In the genomic region with DNA sequence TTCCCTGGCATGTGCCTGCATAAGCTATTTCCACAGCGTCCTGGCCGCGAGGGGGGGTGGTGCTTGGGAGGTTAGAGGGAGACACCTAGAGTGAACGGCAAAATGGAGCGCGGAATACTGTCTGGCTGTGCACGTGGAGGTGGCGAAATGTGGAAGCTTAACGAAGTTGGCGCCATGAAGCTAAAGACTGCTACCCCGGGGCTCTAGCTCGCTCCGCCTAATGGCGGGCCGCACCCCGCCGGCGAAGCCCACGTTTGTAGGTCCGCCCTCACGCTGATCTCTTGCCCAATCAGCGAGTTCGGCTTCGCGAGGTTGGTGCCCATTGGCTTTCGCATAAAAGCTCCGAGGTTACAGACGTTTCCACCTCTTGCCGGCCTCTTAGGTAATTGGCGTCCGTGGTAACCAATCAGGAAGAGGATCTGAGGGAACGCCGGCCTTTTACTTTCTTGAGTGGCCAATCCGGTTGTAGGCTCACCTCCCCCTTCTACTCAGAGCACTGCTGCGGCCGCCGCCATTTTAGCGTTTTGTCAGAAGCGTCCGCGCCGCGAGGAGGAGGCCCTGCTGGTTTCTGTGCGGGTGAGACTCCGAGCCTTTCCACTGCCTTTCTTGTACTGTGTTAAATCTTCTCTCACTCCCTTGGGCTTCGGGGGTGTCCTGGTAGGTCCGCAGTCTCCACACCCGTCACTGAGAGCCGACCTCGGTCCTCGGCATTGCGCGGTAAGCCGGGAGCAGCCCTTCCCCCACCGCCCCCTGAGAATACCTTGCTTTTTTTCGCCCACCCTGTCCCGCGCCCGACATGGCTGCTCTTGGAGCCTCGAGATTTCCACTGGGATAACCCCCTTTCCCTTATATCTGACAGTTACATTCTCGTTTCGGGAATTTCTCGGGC, we compare ENCODE assay signal across 1 cellular context.
A peak's percentile ranks its signal among the peaks of the same experiment; 100 is the strongest.
TF ChIP-seq lines count a peak whose summit lies in the region.

A gene with protein sequence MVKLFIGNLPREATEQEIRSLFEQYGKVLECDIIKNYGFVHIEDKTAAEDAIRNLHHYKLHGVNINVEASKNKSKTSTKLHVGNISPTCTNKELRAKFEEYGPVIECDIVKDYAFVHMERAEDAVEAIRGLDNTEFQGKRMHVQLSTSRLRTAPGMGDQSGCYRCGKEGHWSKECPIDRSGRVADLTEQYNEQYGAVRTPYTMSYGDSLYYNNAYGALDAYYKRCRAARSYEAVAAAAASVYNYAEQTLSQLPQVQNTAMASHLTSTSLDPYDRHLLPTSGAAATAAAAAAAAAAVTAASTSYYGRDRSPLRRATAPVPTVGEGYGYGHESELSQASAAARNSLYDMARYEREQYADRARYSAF (plus strand): TSS at position 527 of the 889 bp plus-strand sequence. CDS start 1,009 bp downstream, outside the sequence.

TF ChIP-seq in GM12878, 131 proteins besides CTCF, POLR2A, EP300 and RAD21 (continued from another document and continues in another):
- TF ChIP-seq, protein P1, sequence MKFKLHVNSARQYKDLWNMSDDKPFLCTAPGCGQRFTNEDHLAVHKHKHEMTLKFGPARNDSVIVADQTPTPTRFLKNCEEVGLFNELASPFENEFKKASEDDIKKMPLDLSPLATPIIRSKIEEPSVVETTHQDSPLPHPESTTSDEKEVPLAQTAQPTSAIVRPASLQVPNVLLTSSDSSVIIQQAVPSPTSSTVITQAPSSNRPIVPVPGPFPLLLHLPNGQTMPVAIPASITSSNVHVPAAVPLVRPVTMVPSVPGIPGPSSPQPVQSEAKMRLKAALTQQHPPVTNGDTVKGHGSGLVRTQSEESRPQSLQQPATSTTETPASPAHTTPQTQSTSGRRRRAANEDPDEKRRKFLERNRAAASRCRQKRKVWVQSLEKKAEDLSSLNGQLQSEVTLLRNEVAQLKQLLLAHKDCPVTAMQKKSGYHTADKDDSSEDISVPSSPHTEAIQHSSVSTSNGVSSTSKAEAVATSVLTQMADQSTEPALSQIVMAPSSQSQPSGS (IDR thresholded peaks at IDR 0.05; ENCODE audit: low read length): peak; percentile 37; the same call in 1 of the 2 replicates
- TF ChIP-seq TAF1 (IDR thresholded peaks at IDR 0.05; ENCODE audit: borderline replicate concordance, low read depth, low read length) (peak; percentile 88), NRF1 (conservative IDR thresholded peaks at IDR 0.05; ENCODE audit: low read depth, low read length) (no peak), SUPT20H (IDR thresholded peaks at IDR 0.05; ENCODE audit: borderline replicate concordance, control insufficient read depth, low read depth, low read length) (no peak), RUNX3 (IDR thresholded peaks at IDR 0.05; ENCODE audit: low read length) (peak; percentile 63), BCL11A (IDR thresholded peaks at IDR 0.05; ENCODE audit: low read depth, low read length) (no peak), STAT1 (conservative IDR thresholded peaks at IDR 0.05) (0 out of 2 replicates have a peak, but pooled peaks have one; percentile 36), PAX8 (IDR thresholded peaks at IDR 0.05) (peak; percentile 70; the same call in 1 of the 2 replicates), CREB1 (IDR thresholded peaks at IDR 0.05; ENCODE audit: low read depth) (peak; percentile 74; the same call in 1 of the 2 replicates), TBL1XR1 (IDR thresholded peaks at IDR 0.05; ENCODE audit: low read depth, low read length) (no peak), IRF4 (IDR thresholded peaks at IDR 0.05; ENCODE audit: low read depth, low read length) (peak; percentile 30; the same call in 1 of the 2 replicates), ZNF622 (IDR thresholded peaks at IDR 0.05) (no peak), SREBF2 (IDR thresholded peaks at IDR 0.05; ENCODE audit: low read length) (no peak)
- TF ChIP-seq, protein P2, sequence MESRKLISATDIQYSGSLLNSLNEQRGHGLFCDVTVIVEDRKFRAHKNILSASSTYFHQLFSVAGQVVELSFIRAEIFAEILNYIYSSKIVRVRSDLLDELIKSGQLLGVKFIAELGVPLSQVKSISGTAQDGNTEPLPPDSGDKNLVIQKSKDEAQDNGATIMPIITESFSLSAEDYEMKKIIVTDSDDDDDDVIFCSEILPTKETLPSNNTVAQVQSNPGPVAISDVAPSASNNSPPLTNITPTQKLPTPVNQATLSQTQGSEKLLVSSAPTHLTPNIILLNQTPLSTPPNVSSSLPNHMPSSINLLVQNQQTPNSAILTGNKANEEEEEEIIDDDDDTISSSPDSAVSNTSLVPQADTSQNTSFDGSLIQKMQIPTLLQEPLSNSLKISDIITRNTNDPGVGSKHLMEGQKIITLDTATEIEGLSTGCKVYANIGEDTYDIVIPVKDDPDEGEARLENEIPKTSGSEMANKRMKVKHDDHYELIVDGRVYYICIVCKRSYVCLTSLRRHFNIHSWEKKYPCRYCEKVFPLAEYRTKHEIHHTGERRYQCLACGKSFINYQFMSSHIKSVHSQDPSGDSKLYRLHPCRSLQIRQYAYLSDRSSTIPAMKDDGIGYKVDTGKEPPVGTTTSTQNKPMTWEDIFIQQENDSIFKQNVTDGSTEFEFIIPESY (IDR thresholded peaks at IDR 0.05): no peak
- TF ChIP-seq, protein P3, sequence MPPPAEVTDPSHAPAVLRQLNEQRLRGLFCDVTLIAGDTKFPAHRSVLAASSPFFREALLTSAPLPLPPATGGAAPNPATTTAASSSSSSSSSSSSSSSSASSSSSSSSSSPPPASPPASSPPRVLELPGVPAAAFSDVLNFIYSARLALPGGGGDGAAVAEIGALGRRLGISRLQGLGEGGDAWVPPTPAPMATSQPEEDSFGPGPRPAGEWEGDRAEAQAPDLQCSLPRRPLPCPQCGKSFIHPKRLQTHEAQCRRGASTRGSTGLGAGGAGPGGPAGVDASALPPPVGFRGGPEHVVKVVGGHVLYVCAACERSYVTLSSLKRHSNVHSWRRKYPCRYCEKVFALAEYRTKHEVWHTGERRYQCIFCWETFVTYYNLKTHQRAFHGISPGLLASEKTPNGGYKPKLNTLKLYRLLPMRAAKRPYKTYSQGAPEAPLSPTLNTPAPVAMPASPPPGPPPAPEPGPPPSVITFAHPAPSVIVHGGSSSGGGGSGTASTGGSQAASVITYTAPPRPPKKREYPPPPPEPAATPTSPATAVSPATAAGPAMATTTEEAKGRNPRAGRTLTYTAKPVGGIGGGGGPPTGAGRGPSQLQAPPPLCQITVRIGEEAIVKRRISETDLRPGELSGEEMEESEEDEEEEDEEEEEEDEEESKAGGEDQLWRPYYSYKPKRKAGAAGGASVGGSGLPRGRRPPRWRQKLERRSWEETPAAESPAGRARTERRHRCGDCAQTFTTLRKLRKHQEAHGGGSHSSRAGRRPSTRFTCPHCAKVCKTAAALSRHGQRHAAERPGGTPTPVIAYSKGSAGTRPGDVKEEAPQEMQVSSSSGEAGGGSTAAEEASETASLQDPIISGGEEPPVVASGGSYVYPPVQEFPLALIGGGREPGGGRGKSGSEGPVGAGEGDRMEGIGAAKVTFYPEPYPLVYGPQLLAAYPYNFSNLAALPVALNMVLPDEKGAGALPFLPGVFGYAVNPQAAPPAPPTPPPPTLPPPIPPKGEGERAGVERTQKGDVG (CRISPR knock-in tag; IDR thresholded peaks at IDR 0.05): no peak
- TF ChIP-seq, protein P4, sequence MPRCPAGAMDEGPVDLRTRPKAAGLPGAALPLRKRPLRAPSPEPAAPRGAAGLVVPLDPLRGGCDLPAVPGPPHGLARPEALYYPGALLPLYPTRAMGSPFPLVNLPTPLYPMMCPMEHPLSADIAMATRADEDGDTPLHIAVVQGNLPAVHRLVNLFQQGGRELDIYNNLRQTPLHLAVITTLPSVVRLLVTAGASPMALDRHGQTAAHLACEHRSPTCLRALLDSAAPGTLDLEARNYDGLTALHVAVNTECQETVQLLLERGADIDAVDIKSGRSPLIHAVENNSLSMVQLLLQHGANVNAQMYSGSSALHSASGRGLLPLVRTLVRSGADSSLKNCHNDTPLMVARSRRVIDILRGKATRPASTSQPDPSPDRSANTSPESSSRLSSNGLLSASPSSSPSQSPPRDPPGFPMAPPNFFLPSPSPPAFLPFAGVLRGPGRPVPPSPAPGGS (IDR thresholded peaks at IDR 0.05; ENCODE audit: borderline replicate concordance, insufficient read depth, low read depth, low read length, poor library complexity, severe bottlenecking): peak; percentile 86
- TF ChIP-seq, protein P5, sequence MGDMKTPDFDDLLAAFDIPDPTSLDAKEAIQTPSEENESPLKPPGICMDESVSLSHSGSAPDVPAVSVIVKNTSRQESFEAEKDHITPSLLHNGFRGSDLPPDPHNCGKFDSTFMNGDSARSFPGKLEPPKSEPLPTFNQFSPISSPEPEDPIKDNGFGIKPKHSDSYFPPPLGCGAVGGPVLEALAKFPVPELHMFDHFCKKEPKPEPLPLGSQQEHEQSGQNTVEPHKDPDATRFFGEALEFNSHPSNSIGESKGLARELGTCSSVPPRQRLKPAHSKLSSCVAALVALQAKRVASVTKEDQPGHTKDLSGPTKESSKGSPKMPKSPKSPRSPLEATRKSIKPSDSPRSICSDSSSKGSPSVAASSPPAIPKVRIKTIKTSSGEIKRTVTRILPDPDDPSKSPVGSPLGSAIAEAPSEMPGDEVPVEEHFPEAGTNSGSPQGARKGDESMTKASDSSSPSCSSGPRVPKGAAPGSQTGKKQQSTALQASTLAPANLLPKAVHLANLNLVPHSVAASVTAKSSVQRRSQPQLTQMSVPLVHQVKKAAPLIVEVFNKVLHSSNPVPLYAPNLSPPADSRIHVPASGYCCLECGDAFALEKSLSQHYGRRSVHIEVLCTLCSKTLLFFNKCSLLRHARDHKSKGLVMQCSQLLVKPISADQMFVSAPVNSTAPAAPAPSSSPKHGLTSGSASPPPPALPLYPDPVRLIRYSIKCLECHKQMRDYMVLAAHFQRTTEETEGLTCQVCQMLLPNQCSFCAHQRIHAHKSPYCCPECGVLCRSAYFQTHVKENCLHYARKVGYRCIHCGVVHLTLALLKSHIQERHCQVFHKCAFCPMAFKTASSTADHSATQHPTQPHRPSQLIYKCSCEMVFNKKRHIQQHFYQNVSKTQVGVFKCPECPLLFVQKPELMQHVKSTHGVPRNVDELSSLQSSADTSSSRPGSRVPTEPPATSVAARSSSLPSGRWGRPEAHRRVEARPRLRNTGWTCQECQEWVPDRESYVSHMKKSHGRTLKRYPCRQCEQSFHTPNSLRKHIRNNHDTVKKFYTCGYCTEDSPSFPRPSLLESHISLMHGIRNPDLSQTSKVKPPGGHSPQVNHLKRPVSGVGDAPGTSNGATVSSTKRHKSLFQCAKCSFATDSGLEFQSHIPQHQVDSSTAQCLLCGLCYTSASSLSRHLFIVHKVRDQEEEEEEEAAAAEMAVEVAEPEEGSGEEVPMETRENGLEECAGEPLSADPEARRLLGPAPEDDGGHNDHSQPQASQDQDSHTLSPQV (IDR thresholded peaks at IDR 0.05): no peak
- TF ChIP-seq, protein P6, sequence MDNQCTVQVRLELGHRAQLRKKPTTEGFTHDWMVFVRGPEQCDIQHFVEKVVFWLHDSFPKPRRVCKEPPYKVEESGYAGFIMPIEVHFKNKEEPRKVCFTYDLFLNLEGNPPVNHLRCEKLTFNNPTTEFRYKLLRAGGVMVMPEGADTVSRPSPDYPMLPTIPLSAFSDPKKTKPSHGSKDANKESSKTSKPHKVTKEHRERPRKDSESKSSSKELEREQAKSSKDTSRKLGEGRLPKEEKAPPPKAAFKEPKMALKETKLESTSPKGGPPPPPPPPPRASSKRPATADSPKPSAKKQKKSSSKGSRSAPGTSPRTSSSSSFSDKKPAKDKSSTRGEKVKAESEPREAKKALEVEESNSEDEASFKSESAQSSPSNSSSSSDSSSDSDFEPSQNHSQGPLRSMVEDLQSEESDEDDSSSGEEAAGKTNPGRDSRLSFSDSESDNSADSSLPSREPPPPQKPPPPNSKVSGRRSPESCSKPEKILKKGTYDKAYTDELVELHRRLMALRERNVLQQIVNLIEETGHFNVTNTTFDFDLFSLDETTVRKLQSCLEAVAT (IDR thresholded peaks at IDR 0.05): peak; percentile 82
- TF ChIP-seq, protein P7, sequence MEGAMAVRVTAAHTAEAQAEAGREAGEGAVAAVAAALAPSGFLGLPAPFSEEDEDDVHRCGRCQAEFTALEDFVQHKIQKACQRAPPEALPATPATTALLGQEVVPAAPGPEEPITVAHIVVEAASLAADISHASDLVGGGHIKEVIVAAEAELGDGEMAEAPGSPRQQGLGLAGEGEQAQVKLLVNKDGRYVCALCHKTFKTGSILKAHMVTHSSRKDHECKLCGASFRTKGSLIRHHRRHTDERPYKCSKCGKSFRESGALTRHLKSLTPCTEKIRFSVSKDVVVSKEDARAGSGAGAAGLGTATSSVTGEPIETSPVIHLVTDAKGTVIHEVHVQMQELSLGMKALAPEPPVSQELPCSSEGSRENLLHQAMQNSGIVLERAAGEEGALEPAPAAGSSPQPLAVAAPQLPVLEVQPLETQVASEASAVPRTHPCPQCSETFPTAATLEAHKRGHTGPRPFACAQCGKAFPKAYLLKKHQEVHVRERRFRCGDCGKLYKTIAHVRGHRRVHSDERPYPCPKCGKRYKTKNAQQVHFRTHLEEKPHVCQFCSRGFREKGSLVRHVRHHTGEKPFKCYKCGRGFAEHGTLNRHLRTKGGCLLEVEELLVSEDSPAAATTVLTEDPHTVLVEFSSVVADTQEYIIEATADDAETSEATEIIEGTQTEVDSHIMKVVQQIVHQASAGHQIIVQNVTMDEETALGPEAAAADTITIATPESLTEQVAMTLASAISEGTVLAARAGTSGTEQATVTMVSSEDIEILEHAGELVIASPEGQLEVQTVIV (IDR thresholded peaks at IDR 0.05; ENCODE audit: borderline replicate concordance, partially characterized antibody): no peak
- TF ChIP-seq, protein P8, sequence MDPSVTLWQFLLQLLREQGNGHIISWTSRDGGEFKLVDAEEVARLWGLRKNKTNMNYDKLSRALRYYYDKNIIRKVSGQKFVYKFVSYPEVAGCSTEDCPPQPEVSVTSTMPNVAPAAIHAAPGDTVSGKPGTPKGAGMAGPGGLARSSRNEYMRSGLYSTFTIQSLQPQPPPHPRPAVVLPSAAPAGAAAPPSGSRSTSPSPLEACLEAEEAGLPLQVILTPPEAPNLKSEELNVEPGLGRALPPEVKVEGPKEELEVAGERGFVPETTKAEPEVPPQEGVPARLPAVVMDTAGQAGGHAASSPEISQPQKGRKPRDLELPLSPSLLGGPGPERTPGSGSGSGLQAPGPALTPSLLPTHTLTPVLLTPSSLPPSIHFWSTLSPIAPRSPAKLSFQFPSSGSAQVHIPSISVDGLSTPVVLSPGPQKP (IDR thresholded peaks at IDR 0.05; ENCODE audit: low read depth, low read length): no peak
- TF ChIP-seq, protein P9, sequence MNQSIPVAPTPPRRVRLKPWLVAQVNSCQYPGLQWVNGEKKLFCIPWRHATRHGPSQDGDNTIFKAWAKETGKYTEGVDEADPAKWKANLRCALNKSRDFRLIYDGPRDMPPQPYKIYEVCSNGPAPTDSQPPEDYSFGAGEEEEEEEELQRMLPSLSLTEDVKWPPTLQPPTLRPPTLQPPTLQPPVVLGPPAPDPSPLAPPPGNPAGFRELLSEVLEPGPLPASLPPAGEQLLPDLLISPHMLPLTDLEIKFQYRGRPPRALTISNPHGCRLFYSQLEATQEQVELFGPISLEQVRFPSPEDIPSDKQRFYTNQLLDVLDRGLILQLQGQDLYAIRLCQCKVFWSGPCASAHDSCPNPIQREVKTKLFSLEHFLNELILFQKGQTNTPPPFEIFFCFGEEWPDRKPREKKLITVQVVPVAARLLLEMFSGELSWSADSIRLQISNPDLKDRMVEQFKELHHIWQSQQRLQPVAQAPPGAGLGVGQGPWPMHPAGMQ (IDR thresholded peaks at IDR 0.05; ENCODE audit: borderline replicate concordance): no peak
- TF ChIP-seq, protein P10, sequence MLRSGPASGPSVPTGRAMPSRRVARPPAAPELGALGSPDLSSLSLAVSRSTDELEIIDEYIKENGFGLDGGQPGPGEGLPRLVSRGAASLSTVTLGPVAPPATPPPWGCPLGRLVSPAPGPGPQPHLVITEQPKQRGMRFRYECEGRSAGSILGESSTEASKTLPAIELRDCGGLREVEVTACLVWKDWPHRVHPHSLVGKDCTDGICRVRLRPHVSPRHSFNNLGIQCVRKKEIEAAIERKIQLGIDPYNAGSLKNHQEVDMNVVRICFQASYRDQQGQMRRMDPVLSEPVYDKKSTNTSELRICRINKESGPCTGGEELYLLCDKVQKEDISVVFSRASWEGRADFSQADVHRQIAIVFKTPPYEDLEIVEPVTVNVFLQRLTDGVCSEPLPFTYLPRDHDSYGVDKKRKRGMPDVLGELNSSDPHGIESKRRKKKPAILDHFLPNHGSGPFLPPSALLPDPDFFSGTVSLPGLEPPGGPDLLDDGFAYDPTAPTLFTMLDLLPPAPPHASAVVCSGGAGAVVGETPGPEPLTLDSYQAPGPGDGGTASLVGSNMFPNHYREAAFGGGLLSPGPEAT (IDR thresholded peaks at IDR 0.05; ENCODE audit: low read depth): peak; percentile 86
